28 cellular contexts compared by ENCODE assay signal in genomic region chr6:120103616-120104015, GRCh38.
"Had no signal": no experiment of that assay in that cellular context is flagged by ENCODE, and none has a peak within 500 bp of the region (broad histone marks: within the 10 kb centered on the region; RNA-seq: fewer than 3 reads in every experiment).

No MANE protein-coding gene starts in this region.

- H3K36me3 Mint-ChIP-seq: stimulated activated effector memory CD8-positive, alpha-beta T cell treated with anti-CD3 and anti-CD28 coated beads, Interleukin-12 subunit alpha, Interleukin-12 subunit beta, amount 100 ng/mL, for 72 hours; stimulated activated memory B cell treated with anti-CD40 and anti-IgM and Interleukin-4, amounts not matched to agents 10 μg/mL and 1 μg/mL and 100 μg/mL, for 72 hours; stimulated activated naive B cell treated with anti-CD40 and anti-IgM and Interleukin-4, amounts not matched to agents 10 μg/mL and 1 μg/mL and 100 μg/mL, for 72 hours; type B pancreatic cell had no signal

- H3K4me1 ChIP-seq: stomach, suprapubic skin, testis, thyroid gland, tibial artery, tibial nerve, transverse colon, upper lobe of left lung, uterus, vagina had no signal

- ATAC-seq: stimulated activated effector memory CD8-positive, alpha-beta T cell treated with anti-CD3 and anti-CD28 coated beads, Interleukin-12 subunit alpha, Interleukin-12 subunit beta, amount 100 ng/mL, for 72 hours; stimulated activated memory B cell treated with anti-CD40 and anti-IgM and Interleukin-4, amounts not matched to agents 10 μg/mL and 1 μg/mL and 100 μg/mL, for 72 hours; stimulated activated naive B cell treated with anti-CD40 and anti-IgM and Interleukin-4, amounts not matched to agents 10 μg/mL and 1 μg/mL and 100 μg/mL, for 72 hours; stimulated activated naive CD8-positive, alpha-beta T cell treated with anti-CD3 and anti-CD28 coated beads, Interleukin-15, amount 100 ng/mL, for 72 hours; stimulated activated naive CD8-positive, alpha-beta T cell treated with anti-CD3 and anti-CD28 coated beads, Interleukin-15, Interleukin-2, amounts not matched to agents 100 U/mL and 50 U/mL, for 24 hours had no signal

- FAIRE-seq: urothelium cell line had no signal

- H3K4me1 Mint-ChIP-seq: stimulated activated effector memory CD8-positive, alpha-beta T cell treated with anti-CD3 and anti-CD28 coated beads, Interleukin-12 subunit alpha, Interleukin-12 subunit beta, amount 100 ng/mL, for 72 hours; stimulated activated memory B cell treated with anti-CD40 and anti-IgM and Interleukin-4, amounts not matched to agents 10 μg/mL and 1 μg/mL and 100 μg/mL, for 72 hours; stimulated activated naive CD8-positive, alpha-beta T cell treated with anti-CD3 and anti-CD28 coated beads, Interleukin-15, amount 100 ng/mL, for 72 hours had no signal

- H3K27me3 Mint-ChIP-seq: stimulated activated memory B cell treated with anti-CD40 and anti-IgM and Interleukin-4, amounts not matched to agents 10 μg/mL and 1 μg/mL and 100 μg/mL, for 72 hours; stimulated activated naive B cell treated with anti-CD40 and anti-IgM and Interleukin-4, amounts not matched to agents 10 μg/mL and 1 μg/mL and 100 μg/mL, for 72 hours; stimulated activated naive CD8-positive, alpha-beta T cell treated with anti-CD3 and anti-CD28 coated beads, Interleukin-15, amount 100 ng/mL, for 72 hours; stimulated activated naive CD8-positive, alpha-beta T cell treated with anti-CD3 and anti-CD28 coated beads, Interleukin-15, Interleukin-2, amounts not matched to agents 100 ng/mL and 50 ng/mL, for 24 hours; type B pancreatic cell had no signal

- H3K36me3 ChIP-seq: stomach, suprapubic skin, thoracic aorta, thyroid gland, tibial artery, tibial nerve, transverse colon, upper lobe of left lung, uterus, vagina had no signal

- H3K9me3 ChIP-seq: stomach, suprapubic skin, testis, thoracic aorta, thyroid gland, tibial artery, tibial nerve, transverse colon, upper lobe of left lung, uterus, vagina had no signal

- H3K9me3 Mint-ChIP-seq: stimulated activated effector memory CD8-positive, alpha-beta T cell treated with anti-CD3 and anti-CD28 coated beads, Interleukin-12 subunit alpha, Interleukin-12 subunit beta, amount 100 ng/mL, for 72 hours; stimulated activated memory B cell treated with anti-CD40 and anti-IgM and Interleukin-4, amounts not matched to agents 10 μg/mL and 1 μg/mL and 100 μg/mL, for 72 hours; stimulated activated naive CD8-positive, alpha-beta T cell treated with anti-CD3 and anti-CD28 coated beads, Interleukin-15, amount 100 ng/mL, for 72 hours; stimulated activated naive CD8-positive, alpha-beta T cell treated with anti-CD3 and anti-CD28 coated beads, Interleukin-15, Interleukin-2, amounts not matched to agents 100 ng/mL and 50 ng/mL, for 24 hours; type B pancreatic cell had no signal

- H3K27ac Mint-ChIP-seq: stimulated activated effector memory CD8-positive, alpha-beta T cell treated with anti-CD3 and anti-CD28 coated beads, Interleukin-12 subunit alpha, Interleukin-12 subunit beta, amount 100 ng/mL, for 72 hours; stimulated activated memory B cell treated with anti-CD40 and anti-IgM and Interleukin-4, amounts not matched to agents 10 μg/mL and 1 μg/mL and 100 μg/mL, for 72 hours; stimulated activated naive B cell treated with anti-CD40 and anti-IgM and Interleukin-4, amounts not matched to agents 10 μg/mL and 1 μg/mL and 100 μg/mL, for 72 hours; stimulated activated naive CD8-positive, alpha-beta T cell treated with anti-CD3 and anti-CD28 coated beads, Interleukin-15, amount 100 ng/mL, for 72 hours; stimulated activated naive CD8-positive, alpha-beta T cell treated with anti-CD3 and anti-CD28 coated beads, Interleukin-15, Interleukin-2, amounts not matched to agents 100 ng/mL and 50 ng/mL, for 24 hours; type B pancreatic cell had no signal

- H3K27ac ChIP-seq: stomach, suprapubic skin, testis, thoracic aorta, thyroid gland, tibial artery, tibial nerve, transverse colon, upper lobe of left lung, uterus, vagina had no signal

- DNase-seq: stimulated activated CD4-positive, alpha-beta T cell treated with anti-CD3 and anti-CD28 coated beads, Interleukin-2, amount 100 ng/mL, for 24 hours; stimulated activated CD4-positive, alpha-beta T cell treated with anti-CD3 and anti-CD28 coated beads, Interleukin-2, amount 100 ng/mL, for 48 hours; stimulated activated CD4-positive, alpha-beta T cell treated with anti-CD3 and anti-CD28 coated beads, Interleukin-4, amount 100 ng/mL, for 1 hour; stimulated activated CD4-positive, alpha-beta T cell treated with anti-CD3 and anti-CD28 coated beads, Interleukin-4, amount 100 ng/mL, for 4 hours; stimulated activated CD8-positive, alpha-beta memory T cell treated with anti-CD3 and anti-CD28 coated beads, Interleukin-4, amount 100 ng/mL, for 48 hours; stimulated activated naive B cell treated with anti-CD40 and anti-IgM and Interleukin-4, amounts not matched to agents 10 μg/mL and 1 μg/mL and 100 μg/mL, for 72 hours; stimulated activated naive CD4-positive, alpha-beta T cell; stimulated activated naive CD4-positive, alpha-beta T cell treated with Interleukin-2 at 50 U/mL for 16 hours; stimulated activated naive CD8-positive, alpha-beta T cell treated with anti-CD3 and anti-CD28 coated beads, Interleukin-15, amount 100 ng/mL, for 72 hours; stimulated activated naive CD8-positive, alpha-beta T cell treated with anti-CD3 and anti-CD28 coated beads, Interleukin-15, Interleukin-2, amounts not matched to agents 100 U/mL and 50 U/mL, for 24 hours; stomach; substantia nigra; testis; thyroid gland; tibial artery; transverse colon; trophoblast cell; upper lobe of left lung; uterus had no signal

- H3K4me3 Mint-ChIP-seq: stimulated activated effector memory CD8-positive, alpha-beta T cell treated with anti-CD3 and anti-CD28 coated beads, Interleukin-12 subunit alpha, Interleukin-12 subunit beta, amount 100 ng/mL, for 72 hours; stimulated activated memory B cell treated with anti-CD40 and anti-IgM and Interleukin-4, amounts not matched to agents 10 μg/mL and 1 μg/mL and 100 μg/mL, for 72 hours; stimulated activated naive B cell treated with anti-CD40 and anti-IgM and Interleukin-4, amounts not matched to agents 10 μg/mL and 1 μg/mL and 100 μg/mL, for 72 hours; stimulated activated naive CD8-positive, alpha-beta T cell treated with anti-CD3 and anti-CD28 coated beads, Interleukin-15, amount 100 ng/mL, for 72 hours; stimulated activated naive CD8-positive, alpha-beta T cell treated with anti-CD3 and anti-CD28 coated beads, Interleukin-15, Interleukin-2, amounts not matched to agents 100 ng/mL and 50 ng/mL, for 24 hours; type B pancreatic cell had no signal

- H3K27me3 ChIP-seq: stomach, suprapubic skin, testis, thyroid gland, tibial artery, tibial nerve, transverse colon, upper lobe of left lung, uterus, vagina had no signal

- H3K4me3 ChIP-seq: stomach, suprapubic skin, testis, thoracic aorta, thyroid gland, tibial artery, tibial nerve, transverse colon, upper lobe of left lung, uterus, vagina had no signal
